ENCODE assay signal across 9 cellular contexts in the genomic region with DNA sequence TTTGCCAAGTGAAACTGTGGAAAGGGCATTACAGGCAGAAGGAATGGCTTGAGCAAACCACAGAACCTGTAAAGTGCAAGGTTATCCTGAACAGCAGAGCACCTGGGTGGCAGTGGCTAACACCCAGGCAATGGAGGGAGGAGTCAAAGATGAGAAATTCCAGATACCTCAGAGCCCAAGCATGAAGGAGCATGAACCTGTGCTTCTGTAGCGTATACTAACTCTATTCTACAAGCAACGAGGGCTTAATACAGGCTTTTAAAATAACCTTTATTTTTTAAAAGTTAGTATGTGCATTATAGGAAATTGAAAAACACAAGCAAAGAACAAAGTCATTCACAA.
"Had no signal": no experiment of that assay in that cellular context is flagged by ENCODE, and none has a peak within 500 bp of the region (broad histone marks: within the 10 kb centered on the region; RNA-seq: fewer than 3 reads in every experiment).

No MANE protein-coding gene starts in this region.

- H3K4me3 Mint-ChIP-seq: activated CD4-positive, alpha-beta memory T cell treated with anti-CD3 and anti-CD28 coated beads, Interleukin-2, amount 10 ng/mL, durations not matched to agents 7 days and 5 days; stimulated activated effector memory CD8-positive, alpha-beta T cell treated with anti-CD3 and anti-CD28 coated beads, Interleukin-12 subunit alpha, Interleukin-12 subunit beta, amount 100 ng/mL, for 72 hours had no signal

- ATAC-seq: gastrocnemius medialis; heart right ventricle; stimulated activated effector memory CD8-positive, alpha-beta T cell treated with anti-CD3 and anti-CD28 coated beads, Interleukin-12 subunit alpha, Interleukin-12 subunit beta, amount 100 ng/mL, for 72 hours had no signal

- H3K27me3 Mint-ChIP-seq: activated CD4-positive, alpha-beta memory T cell treated with anti-CD3 and anti-CD28 coated beads, Interleukin-2, amount 10 ng/mL, durations not matched to agents 7 days and 5 days had no signal

- H3K9me3 Mint-ChIP-seq: activated CD4-positive, alpha-beta memory T cell treated with anti-CD3 and anti-CD28 coated beads, Interleukin-2, amount 10 ng/mL, durations not matched to agents 7 days and 5 days; stimulated activated effector memory CD8-positive, alpha-beta T cell treated with anti-CD3 and anti-CD28 coated beads, Interleukin-12 subunit alpha, Interleukin-12 subunit beta, amount 100 ng/mL, for 72 hours had no signal

- DNase-seq: activated CD4-positive, alpha-beta memory T cell treated with anti-CD3 and anti-CD28 coated beads, Interleukin-2, amount 10 ng/mL, durations not matched to agents 7 days and 5 days; activated gamma-delta T cell; colonic mucosa; gastrocnemius medialis; heart right ventricle; islet precursor cell; right lobe of liver; tibial artery had no signal

- H3K27ac Mint-ChIP-seq: activated CD4-positive, alpha-beta memory T cell treated with anti-CD3 and anti-CD28 coated beads, Interleukin-2, amount 10 ng/mL, durations not matched to agents 7 days and 5 days; stimulated activated effector memory CD8-positive, alpha-beta T cell treated with anti-CD3 and anti-CD28 coated beads, Interleukin-12 subunit alpha, Interleukin-12 subunit beta, amount 100 ng/mL, for 72 hours had no signal
